Comparison of ENCODE assay signal across 10 cellular contexts in the genomic region with DNA sequence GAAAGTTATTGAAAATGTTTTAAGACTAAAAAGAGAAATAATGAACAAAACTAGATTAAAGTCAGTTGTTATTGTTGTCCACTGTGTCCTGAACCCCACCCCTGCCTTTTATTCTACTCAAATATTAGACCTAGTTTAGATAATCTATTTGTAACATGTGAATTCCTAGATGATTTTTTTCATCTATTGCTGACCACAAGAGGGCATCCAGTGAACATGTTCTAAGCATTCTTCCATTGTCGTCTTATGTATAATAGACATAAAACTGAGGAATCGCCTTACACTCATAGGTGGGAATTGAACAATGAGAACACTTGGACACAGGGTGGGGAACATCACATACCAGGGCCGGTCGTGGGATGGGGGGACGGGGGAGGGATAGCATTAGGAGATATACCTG. TPM values are rescaled to one million over a fixed set of nuclear protein-coding genes. Genes with fewer than 3 reads are reported as not detected.
A peak's percentile ranks its signal among the peaks of the same experiment; 100 is the strongest.
DNase-seq lines count a peak whose midpoint lies in the region.
"Had no signal": no experiment of that assay in that cellular context is flagged by ENCODE, and none has a peak within 500 bp of the region (broad histone marks: within the 10 kb centered on the region; RNA-seq: fewer than 3 reads in every experiment).

No MANE protein-coding gene starts in this region.

- DNase-seq in DMS53 (lab: John Stamatoyannopoulos, UW) (peak; percentile 41), DMS53 treated with DMSO at 0.1 percent for 48 hours (lab: John Stamatoyannopoulos, UW; ENCODE audit: unreplicated experiment) (no peak), NCI-H2227 (lab: John Stamatoyannopoulos, UW; ENCODE audit: unreplicated experiment) (peak; percentile 34), dermis microvascular lymphatic vessel endothelial cell (ENCODE audit: low read depth in 2 of 2) (peak; percentile 4 to 36), pons (ENCODE audit: low spot score) (peak; percentile 44), NCI-H226 (no peak), NCI-H2081 treated with DMSO at 0.1 percent for 48 hours (lab: John Stamatoyannopoulos, UW) (no peak)
- no peak for DNase-seq in stimulated activated CD4-positive, alpha-beta T cell treated with anti-CD3 and anti-CD28 coated beads, Interleukin-2, amount 100 ng/mL, for 48 hours
- DNase-seq: activated CD4-positive, alpha-beta T cell treated with anti-CD3 and anti-CD28 coated beads for 1 hour; effector memory CD4-positive, alpha-beta T cell had no signal

RNA-seq across cellular contexts. Expression of a gene that starts 36.4 kb away (rescaled TPM):
- 9.1 and 14.0 TPM in 2 replicates for total RNA-seq in dermis microvascular lymphatic vessel endothelial cell

RNA-seq across cellular contexts. Expression of a gene that starts 50.5 kb away (rescaled TPM):
- 26.0 and 32.1 TPM in 2 replicates for total RNA-seq in dermis microvascular lymphatic vessel endothelial cell

Comparison
In these comparisons a context has a peak if more than half of its experiments do, and no peak if none do; other contexts are left out.
1. DNase-seq: peak in DMS53 (single experiment), NCI-H2227 (single experiment), dermis microvascular lymphatic vessel endothelial cell (2 of 2) and pons (single experiment); none in DMS53 treated with DMSO at 0.1 percent for 48 hours (single experiment), NCI-H226 (single experiment), stimulated activated CD4-positive, alpha-beta T cell treated with anti-CD3 and anti-CD28 coated beads, Interleukin-2, amount 100 ng/mL, for 48 hours (0 of 2) and NCI-H2081 treated with DMSO at 0.1 percent for 48 hours (single experiment).